Comparison of ENCODE assay signal across 9 cellular contexts in genomic region chr4:156459584-156459983, GRCh38.
"Had no signal": no experiment of that assay in that cellular context is flagged by ENCODE, and none has a peak within 500 bp of the region (broad histone marks: within the 10 kb centered on the region; RNA-seq: fewer than 3 reads in every experiment).

No MANE protein-coding gene starts in this region.

- ATAC-seq: GM23338, HCT116, K562 had no signal

- DNase-seq: H7, HFFc6, IMR-90, KG1 had no signal

- H3K4me3 ChIP-seq: GM23338, HAP-1, K562 had no signal

- H3K9me3 ChIP-seq: HAP-1 had no signal

- H3K27ac ChIP-seq: HL-60 had no signal

- H3K36me3 ChIP-seq: HAP-1 had no signal

- H3K4me1 ChIP-seq: HAP-1 had no signal

- FAIRE-seq: K562 had no signal

- H2AFZ ChIP-seq: GM23338 had no signal

- H3K4me2 ChIP-seq: GM23338 had no signal
